9 cellular contexts compared by ENCODE assay signal in genomic region chr16:4327782-4328579, GRCh38. TPM values are rescaled to one million over a fixed set of nuclear protein-coding genes. Genes with fewer than 3 reads are reported as not detected.
A peak's percentile ranks its signal among the peaks of the same experiment; 100 is the strongest.
DNase-seq lines count a peak whose midpoint lies in the region; ATAC-seq and TF ChIP-seq lines count a peak whose summit lies in the region.
"Had no signal": no experiment of that assay in that cellular context is flagged by ENCODE, and none has a peak within 500 bp of the region (broad histone marks: within the 10 kb centered on the region; RNA-seq: fewer than 3 reads in every experiment).

No MANE protein-coding gene starts in this region.

- H3K27ac Mint-ChIP-seq in activated naive CD8-positive, alpha-beta T cell treated with anti-CD3 and anti-CD28 coated beads, Interleukin-2, amount 50 U/mL, for 24 hours = no peak overlapping the region
- H3K27ac Mint-ChIP-seq in glutamatergic neuron (ENCODE audit: unreplicated experiment) = peak overlapping the region; percentile 66

- 8% methylated on average over 8 of the region's 49 CpGs; no CpG with 5 or more reads in 1 of the 2 donors for WGBS in upper lobe of left lung, 2 donors

- peak; percentile 73 for DNase-seq in DMS 273 (lab: John Stamatoyannopoulos, UW; ENCODE audit: unreplicated experiment)
- DNase-seq in DMS 273 treated with DMSO at 0.1 percent for 48 hours (lab: John Stamatoyannopoulos, UW) = no peak
- peak; percentile 66 for DNase-seq in activated naive CD8-positive, alpha-beta T cell treated with anti-CD3 and anti-CD28 coated beads, Interleukin-2, amount 50 U/mL, for 24 hours
- peak; percentile 85 for DNase-seq in glutamatergic neuron
- peak; percentile 87 to 88 for DNase-seq in upper lobe of left lung
- no peak for DNase-seq in NCI-H2081 treated with DMSO at 0.1 percent for 48 hours (lab: John Stamatoyannopoulos, UW)

- no peaks in the 10 kb centered on the region for H3K36me3 Mint-ChIP-seq in activated naive CD8-positive, alpha-beta T cell treated with anti-CD3 and anti-CD28 coated beads, Interleukin-2, amount 50 U/mL, for 24 hours (ENCODE audit: low read depth)
- H3K36me3 Mint-ChIP-seq in glutamatergic neuron (ENCODE audit: unreplicated experiment) = no peaks in the 10 kb centered on the region

- TF ChIP-seq POLR2A in upper lobe of left lung (IDR thresholded peaks at IDR 0.05) = peak in 1 of 4 donors; percentile 23

- ATAC-seq in activated naive CD8-positive, alpha-beta T cell treated with anti-CD3 and anti-CD28 coated beads, Interleukin-2, amount 50 U/mL, for 24 hours = peak; percentile 63
- peak; percentile 73 to 86 for ATAC-seq in upper lobe of left lung (ENCODE audit: low FRiP score in 2 of 2)

- H3K27me3 ChIP-seq in neuron (ENCODE audit: insufficient read depth, low read length) (no peaks in the 10 kb centered on the region), upper lobe of left lung (no peaks in the 10 kb centered on the region)

- H3K4me3 Mint-ChIP-seq in activated naive CD8-positive, alpha-beta T cell treated with anti-CD3 and anti-CD28 coated beads, Interleukin-2, amount 50 U/mL, for 24 hours = peak overlapping the region; percentile 24
- H3K4me3 Mint-ChIP-seq in glutamatergic neuron (ENCODE audit: unreplicated experiment) = no peak overlapping the region

- H3K27me3 Mint-ChIP-seq in activated naive CD8-positive, alpha-beta T cell treated with anti-CD3 and anti-CD28 coated beads, Interleukin-2, amount 50 U/mL, for 24 hours = peaks cover 3% of the 10 kb centered on the region
- H3K27me3 Mint-ChIP-seq in glutamatergic neuron (ENCODE audit: unreplicated experiment) = peaks cover 4% of the 10 kb centered on the region

- no peaks in the 10 kb centered on the region for H3K9me3 ChIP-seq in neuron (ENCODE audit: low read length)
- H3K9me3 ChIP-seq in upper lobe of left lung = no peaks in the 10 kb centered on the region

- peaks cover 32% of the 10 kb centered on the region for H3K4me1 ChIP-seq in neuron (ENCODE audit: insufficient read depth, low read length)
- peaks cover 74 to 79% (median 76%) of the 10 kb centered on the region in 4 donors for H3K4me1 ChIP-seq in upper lobe of left lung

- TF ChIP-seq CTCF in glutamatergic neuron (IDR thresholded peaks at IDR 0.05; ENCODE audit: partially characterized antibody, unreplicated experiment) = peak; percentile 35
- TF ChIP-seq CTCF in upper lobe of left lung (IDR thresholded peaks at IDR 0.05) = peak; percentile 58 to 84 (median 76)

- no peaks in the 10 kb centered on the region for H3K9me3 Mint-ChIP-seq in activated naive CD8-positive, alpha-beta T cell treated with anti-CD3 and anti-CD28 coated beads, Interleukin-2, amount 50 U/mL, for 24 hours
- peaks cover 2% of the 10 kb centered on the region for H3K9me3 Mint-ChIP-seq in glutamatergic neuron (ENCODE audit: unreplicated experiment)

- no peak for TF ChIP-seq EP300 in upper lobe of left lung (IDR thresholded peaks at IDR 0.05)

- peak overlapping the region; percentile 55 for H3K4me3 ChIP-seq in neuron (ENCODE audit: low read length)
- H3K4me3 ChIP-seq in upper lobe of left lung = peak overlapping the region in 3 of 4 donors; percentile 40 to 46 (median 46)

- H3K36me3 ChIP-seq in neuron (ENCODE audit: insufficient read depth, low read length) = peaks cover 4% of the 10 kb centered on the region
- H3K36me3 ChIP-seq in upper lobe of left lung = peaks cover 0 to 10% (median 8%) of the 10 kb centered on the region in 4 donors

- peaks cover 5% of the 10 kb centered on the region for H3K4me1 Mint-ChIP-seq in activated naive CD8-positive, alpha-beta T cell treated with anti-CD3 and anti-CD28 coated beads, Interleukin-2, amount 50 U/mL, for 24 hours
- peaks cover 10% of the 10 kb centered on the region for H3K4me1 Mint-ChIP-seq in glutamatergic neuron (ENCODE audit: low read depth, unreplicated experiment)

- peak overlapping the region; percentile 32 for H2AFZ ChIP-seq in neuron (ENCODE audit: low read depth, low read length)

- H3K27ac ChIP-seq in upper lobe of left lung = peak overlapping the region; percentile 75 to 96 (median 90)
- H3K27ac ChIP-seq: 22Rv1 had no signal

TF ChIP-seq in PFSK-1, 5 proteins besides CTCF, POLR2A, EP300 and RAD21:
- TF ChIP-seq FOXP2 (optimal IDR thresholded peaks at IDR 0.05; ENCODE audit: borderline replicate concordance, extremely low read depth, extremely low read length, insufficient read depth) = peak; percentile 9
- TF ChIP-seq TAF1 (IDR thresholded peaks at IDR 0.05; ENCODE audit: borderline replicate concordance, insufficient read depth, low read length) = no peak

RNA-seq across cellular contexts. Expression of gene GLIS2, which starts 12.1 kb away (rescaled TPM):
- 17.4 TPM for polyA plus RNA-seq in PFSK-1 (2012; ENCODE audit: insufficient read length, low read depth)
- total RNA-seq in glutamatergic neuron (ENCODE audit: unreplicated experiment) = 16.5 TPM
- total RNA-seq in upper lobe of left lung = 10 to 100 TPM; 10.5 to 35.2 (median 22.6) TPM

RNA-seq across cellular contexts. Expression of gene PAM16, which starts 23.1 kb away (rescaled TPM):
- 98.3 TPM for polyA plus RNA-seq in PFSK-1 (2012; ENCODE audit: insufficient read length, low read depth)
- 33.1 TPM for total RNA-seq in glutamatergic neuron (ENCODE audit: unreplicated experiment)
- total RNA-seq in upper lobe of left lung = 10 to 100 TPM; 45.5 to 71.8 (median 62.6) TPM

RNA-seq across cellular contexts. Expression of gene VASN, which starts 43.7 kb away (rescaled TPM):
- polyA plus RNA-seq in PFSK-1 (2012; ENCODE audit: insufficient read length, low read depth) = 26.4 TPM
- total RNA-seq in glutamatergic neuron (ENCODE audit: unreplicated experiment) (4.1 TPM), upper lobe of left lung (10 to 100 TPM; 11.4 to 40.6 (median 30.2) TPM)

RNA-seq across cellular contexts. Expression of gene TFAP4, which starts 55.2 kb away (rescaled TPM):
- polyA plus RNA-seq in PFSK-1 (2012; ENCODE audit: insufficient read length, low read depth) = 95.8 TPM
- total RNA-seq in glutamatergic neuron (ENCODE audit: unreplicated experiment) (13.0 TPM), upper lobe of left lung (10 to 100 TPM in 3 of 6 donors, 1 to 10 TPM in 3; 3.7 to 24.1 (median 8.9) TPM)

Comparison
In these comparisons a context has a peak if more than half of its experiments do, and no peak if none do; other contexts are left out.
1. DNase-seq: peak in DMS 273 (single experiment), activated naive CD8-positive, alpha-beta T cell treated with anti-CD3 and anti-CD28 coated beads, Interleukin-2, amount 50 U/mL, for 24 hours (single experiment), glutamatergic neuron (single experiment) and upper lobe of left lung (2 of 2); none in DMS 273 treated with DMSO at 0.1 percent for 48 hours (single experiment) and NCI-H2081 treated with DMSO at 0.1 percent for 48 hours (single experiment).